9 cellular contexts compared by ENCODE assay signal in the genomic region with DNA sequence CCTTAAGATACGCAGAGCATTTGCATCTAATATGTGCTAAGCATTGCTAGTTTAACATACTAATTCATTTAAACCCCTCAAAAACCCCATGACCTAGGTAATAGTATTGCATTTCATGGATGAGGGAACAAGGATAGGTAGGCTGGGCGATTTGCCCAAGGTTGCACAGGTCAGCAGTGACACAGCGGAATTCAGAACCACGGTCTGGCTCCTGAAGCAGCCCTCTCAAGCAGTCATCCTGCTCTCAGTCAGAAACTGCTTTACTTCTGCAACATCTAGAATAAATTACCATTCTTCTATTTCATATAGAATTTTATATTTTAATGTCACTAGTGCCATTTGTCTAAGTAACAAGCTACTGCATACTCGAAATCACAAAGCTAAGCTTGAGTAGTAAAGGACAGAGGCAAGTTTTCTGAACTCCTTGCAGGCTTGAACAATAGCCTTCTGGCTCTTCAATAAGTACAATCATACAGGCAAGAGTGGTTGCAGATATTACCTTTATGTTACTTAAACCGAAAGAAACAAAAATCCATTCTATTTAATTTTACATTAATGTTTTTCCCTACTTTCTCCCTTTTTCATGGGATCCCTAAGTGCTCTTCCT. TPM values are rescaled to one million over a fixed set of nuclear protein-coding genes. Genes with fewer than 3 reads are reported as not detected.
A peak's percentile ranks its signal among the peaks of the same experiment; 100 is the strongest.
DNase-seq lines count a peak whose midpoint lies in the region; ATAC-seq, FAIRE-seq and TF ChIP-seq lines count a peak whose summit lies in the region.
"Had no signal": no experiment of that assay in that cellular context is flagged by ENCODE, and none has a peak within 500 bp of the region (broad histone marks: within the 10 kb centered on the region; RNA-seq: fewer than 3 reads in every experiment).

No MANE protein-coding gene starts in this region.

- ATAC-seq in A549 = peak; percentile 64 to 76; a peak in 4 of 6 replicates
- ATAC-seq in GM19025 (IDR thresholded peaks at IDR 0.05; ENCODE audit: low read depth, unreplicated experiment) = peak; percentile 18
- no peak for ATAC-seq in GM21717 (IDR thresholded peaks at IDR 0.05; ENCODE audit: unreplicated experiment)
- ATAC-seq in left colon = no peak
- ATAC-seq: right cardiac atrium had no signal

- H3K9me3 ChIP-seq in A549 = no peaks in the 10 kb centered on the region
- H3K9me3 ChIP-seq in HUES6 (ENCODE audit: control insufficient read depth, insufficient read depth, low read depth, low read length) = no peaks in the 10 kb centered on the region

- peak; percentile 76 for FAIRE-seq in A549 (lab: Jason Lieb, UNC)

- TF ChIP-seq EP300 in A549 (IDR thresholded peaks at IDR 0.05) = no peak

- H3K27ac ChIP-seq in A549 (peak overlapping the region; percentile 76 to 84), HUES6 (ENCODE audit: low read depth, low read length) (peak overlapping the region; percentile 64; the same call in 1 of the 2 replicates)

- WGBS in A549 (ENCODE audit: missing lambda C conversion rate) = 7% methylated on average over 6 of the region's 6 CpGs

- TF ChIP-seq RAD21 in A549 (conservative IDR thresholded peaks at IDR 0.05 in 1 of 2, IDR thresholded peaks at IDR 0.05 in 1 of 2) = no peak

- no peak for TF ChIP-seq POLR2A in A549 (IDR thresholded peaks at IDR 0.05; ENCODE audit: low read length)

- H3K27me3 ChIP-seq in HUES6 (ENCODE audit: control insufficient read depth, insufficient read depth, low read length) = no peaks in the 10 kb centered on the region

- DNase-seq in A549 (ENCODE audit: low read depth in 1 of 2, low spot score in 1 of 2) = peak; percentile 7 to 65
- peak; percentile 29 for DNase-seq in epithelial cell of esophagus (ENCODE audit: low read depth)
- no peak for DNase-seq in left colon
- DNase-seq in SK-N-DZ (ENCODE audit: low spot score) = no peak
- DNase-seq in NCI-H1436 treated with DMSO at 0.1 percent for 48 hours (lab: John Stamatoyannopoulos, UW) = no peak
- DNase-seq: right cardiac atrium had no signal

- POLR2A ChIA-PET in A549 (lab: Yijun Ruan, JAX) = no interaction called here

- H3K9ac ChIP-seq in HUES6 (ENCODE audit: low read length) = peak overlapping the region; percentile 34

- H3K4me3 ChIP-seq in A549 (peak overlapping the region; percentile 45), HUES6 (ENCODE audit: low read depth, low read length) (peak overlapping the region; percentile 43), epithelial cell of esophagus (ENCODE audit: low read length) (no peak overlapping the region)

- no peak for TF ChIP-seq CTCF in A549 (IDR thresholded peaks at IDR 0.05)
- no peak for TF ChIP-seq CTCF in epithelial cell of esophagus (IDR thresholded peaks at IDR 0.05; ENCODE audit: insufficient read depth, low read depth, low read length, missing control alignments)

- intact Hi-C loops in left colon (cut with DNase I, micrococcal nuclease) = loop anchor here in 1 of 2 donors (5.0 kb wide), 1 partner anchor 123 kb away; no protein-coding TSS in a partner anchor

- H3K4me2 ChIP-seq in A549 = peak overlapping the region; percentile 81

- H3K4me1 ChIP-seq in A549 (peaks cover 38% of the 10 kb centered on the region), HUES6 (ENCODE audit: control insufficient read depth, insufficient read depth, low read length) (peaks cover 38% of the 10 kb centered on the region)

- CTCF ChIA-PET in A549 (lab: Yijun Ruan, JAX) = interaction anchor here (0.6 to 9.2 kb wide), 6 partner anchors 11 to 123 kb away, joined by 3 to 142 read pairs (median 8); no protein-coding TSS in a partner anchor

- H3K36me3 ChIP-seq in HUES6 (ENCODE audit: control insufficient read depth, insufficient read depth, low read length) = no peaks in the 10 kb centered on the region

TF ChIP-seq in A549, 52 proteins besides CTCF, POLR2A, EP300 and RAD21:
- TF ChIP-seq MAFK (IDR thresholded peaks at IDR 0.05; ENCODE audit: partially characterized antibody) (peak; percentile 74), ZC3H11A (IDR thresholded peaks at IDR 0.05) (no peak), NFE2L2 (conservative IDR thresholded peaks at IDR 0.05; ENCODE audit: low read length) (peak; percentile 50)

RNA-seq across cellular contexts. Expression of gene SPP1, which starts 0.6 kb away (rescaled TPM):
- polyA plus RNA-seq in A549 (2011; rRNA removed) = 415 and 509 TPM in 2 replicates
- polyA plus RNA-seq in A549 (2012; cell fraction: cytosol; rRNA removed) = 198 and 219 TPM in 2 replicates
- polyA plus RNA-seq in A549 (2012; cell fraction: nucleus; rRNA removed) = 164 and 242 TPM in 2 replicates
- 176 to 226 TPM (median 198 TPM) in 3 replicates for polyA plus RNA-seq in A549 (2017; fragmentation: RNase III; extraction: RNeasy Plus Mini Kit Qiagen cat#74134 plus additional on column Dnase treatment)
- polyA minus RNA-seq in A549 (2011; rRNA and poly(A)+ RNA removed) = 277 and 302 TPM in 2 replicates
- total RNA-seq in left colon = 1 to 10 TPM; 3.7 to 7.6 TPM
- not detected in 2 replicates for polyA plus RNA-seq in SK-N-DZ (2014; cell fraction: cytosol; rRNA removed)
- polyA plus RNA-seq in SK-N-DZ (2014; cell fraction: nucleus; rRNA removed) = not detected in 2 replicates

RNA-seq across cellular contexts. Expression of gene PKD2, which starts 32.5 kb away (rescaled TPM):
- 38.6 and 57.6 TPM in 2 replicates for polyA plus RNA-seq in A549 (2011; rRNA removed)
- 10.6 and 14.9 TPM in 2 replicates for polyA plus RNA-seq in A549 (2012; cell fraction: cytosol; rRNA removed)
- 12.7 and 25.1 TPM in 2 replicates for polyA plus RNA-seq in A549 (2012; cell fraction: nucleus; rRNA removed)
- 30.6 to 40.2 TPM (median 39.4 TPM) in 3 replicates for polyA plus RNA-seq in A549 (2017; fragmentation: RNase III; extraction: RNeasy Plus Mini Kit Qiagen cat#74134 plus additional on column Dnase treatment)
- 37.9 and 40.6 TPM in 2 replicates for polyA minus RNA-seq in A549 (2011; rRNA and poly(A)+ RNA removed)
- total RNA-seq in left colon = 10 to 100 TPM in 1 of 2 donors, 1 to 10 TPM in 1; 5.4 to 11.4 TPM
- polyA plus RNA-seq in SK-N-DZ (2014; cell fraction: cytosol; rRNA removed) = 9.7 and 10.9 TPM in 2 replicates
- 39.9 and 41.0 TPM in 2 replicates for polyA plus RNA-seq in SK-N-DZ (2014; cell fraction: nucleus; rRNA removed)

Comparison
In these comparisons a context has a peak if more than half of its experiments do, and no peak if none do; other contexts are left out.
1. ATAC-seq: peak in A549 (2 of 2) and GM19025 (single experiment); none in GM21717 (single experiment) and left colon (single experiment).
2. DNase-seq: peak in A549 (2 of 2) and epithelial cell of esophagus (single experiment); none in left colon (0 of 2), SK-N-DZ (single experiment) and NCI-H1436 treated with DMSO at 0.1 percent for 48 hours (single experiment).